Comparison of ENCODE assay signal across 8 cellular contexts in the genomic region with DNA sequence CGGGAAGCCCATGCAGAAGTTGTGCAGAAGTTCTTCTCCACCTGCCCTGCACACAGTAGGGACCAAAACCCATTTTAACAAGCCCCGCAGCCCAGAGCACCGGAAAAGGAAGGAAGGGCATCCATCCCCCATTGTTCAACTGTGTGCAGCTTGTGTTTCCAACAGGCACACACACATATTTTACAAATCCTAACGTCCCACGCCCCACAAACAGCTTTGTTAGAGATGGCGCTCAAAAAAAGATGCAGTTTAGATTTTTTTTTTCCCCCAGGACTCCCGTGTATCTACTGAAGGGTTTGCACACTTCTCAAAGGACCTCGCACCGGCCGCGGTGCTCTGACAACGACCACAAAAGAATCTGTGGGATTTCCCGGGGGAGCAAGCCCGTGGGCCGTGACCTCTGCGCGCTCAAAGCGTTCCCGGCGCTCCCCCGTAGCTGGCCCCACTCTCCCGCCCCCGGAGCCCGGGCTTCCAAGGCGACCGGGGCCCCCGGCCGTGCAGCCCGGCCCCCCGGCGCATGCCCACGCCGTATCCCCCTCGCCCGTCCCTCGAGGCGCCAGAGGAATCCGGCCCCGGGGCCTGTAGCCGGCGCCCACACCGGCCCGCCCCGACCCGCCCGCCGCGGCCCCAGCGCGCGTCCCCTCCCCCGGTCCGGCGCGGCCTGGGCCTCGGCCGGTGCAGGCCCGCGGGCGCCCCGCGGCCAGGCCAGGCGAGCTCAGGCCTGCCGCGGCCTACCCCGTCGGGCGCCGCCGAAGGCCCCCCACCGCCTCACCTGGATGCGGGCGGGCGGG. TPM values are rescaled to one million over a fixed set of nuclear protein-coding genes. Genes with fewer than 3 reads are reported as not detected.
DNase-seq lines count a peak whose midpoint lies in the region; ATAC-seq, FAIRE-seq and TF ChIP-seq lines count a peak whose summit lies in the region.

No MANE protein-coding gene starts in this region.

- TF ChIP-seq POLR2A in GM12878 (IDR thresholded peaks at IDR 0.05; ENCODE audit: low read depth, low read length): no peak; the same call in 1 of the 2 replicates

- H3K36me3 ChIP-seq in Panc1 (ENCODE audit: control insufficient read depth, insufficient read depth, low read length): no peaks in the 10 kb centered on the region; the same call in none of the 2 replicates
- peaks cover 0 to 2% of the 10 kb centered on the region in 2 experiments; a peak in 2 of 4 replicates for H3K36me3 ChIP-seq in GM12878 (ENCODE audit: control insufficient read depth in 2 of 2, insufficient read depth in 2 of 2, low read length in 1 of 2)

- H4K20me1 ChIP-seq in GM12878 (ENCODE audit: control insufficient read depth, insufficient read depth): peaks cover 12% of the 10 kb centered on the region

- H3K9ac ChIP-seq in GM12878 (ENCODE audit: control insufficient read depth, insufficient read depth, low read length): peak overlapping the region; percentile 76

- SMC1A ChIA-PET in GM12878 (lab: Charles Lee; ENCODE audit: uncharacterized antibody, unreplicated experiment): interaction anchor here (1.4 to 5.7 kb wide), 3 partner anchors 24 to 61 kb away, joined by 3 to 29 read pairs (median 3); a partner anchor contains a TSS

- peak; percentile 30 for ATAC-seq in HG02798 (IDR thresholded peaks at IDR 0.05; ENCODE audit: poor library complexity, unreplicated experiment)
- ATAC-seq in Panc1: peak; percentile 58
- no peak for ATAC-seq in GM12878
- ATAC-seq in left colon: peak; percentile 20

- peak overlapping the region; percentile 76 to 81 for H3K4me3 ChIP-seq in Panc1 (ENCODE audit: low read depth in 2 of 2, low read length in 2 of 2)
- H3K4me3 ChIP-seq in GM12878: peak overlapping the region; percentile 92

- H3K27me3 ChIP-seq in Panc1 (ENCODE audit: control insufficient read depth, insufficient read depth, low read length) (no peaks in the 10 kb centered on the region), GM12878 (replicated peaks in 1 of 2; ENCODE audit: control insufficient read depth in 2 of 2, insufficient read depth in 2 of 2, low read length in 1 of 2) (no peaks in the 10 kb centered on the region)

- DNase-seq in NCI-H345 (lab: John Stamatoyannopoulos, UW): peak; percentile 26
- no peak for DNase-seq in NCI-H345 treated with DMSO at 0.1 percent for 48 hours (lab: John Stamatoyannopoulos, UW; ENCODE audit: unreplicated experiment)
- no peak for DNase-seq in Panc1 (ENCODE audit: low read depth, low spot score)
- DNase-seq in GM12878 (ENCODE audit: low read depth, low spot score): no peak
- DNase-seq in left colon: peak in 1 of 2 donors; percentile 29
- DNase-seq in stimulated activated naive CD4-positive, alpha-beta T cell treated with Interleukin-2 at 50 U/mL for 16 hours (lab: John Stamatoyannopoulos, UW): peak; percentile 33
- DNase-seq in hippocampal formation (lab: John Stamatoyannopoulos, UW): no peak

- 2% methylated on average over 31 of the region's 74 CpGs for WGBS in GM12878 (ENCODE audit: insufficient coverage, insufficient replicate concordance, low lambda C conversion rate, missing lambda C conversion rate)

- in situ Hi-C loops in Panc1 (cut with HindIII; ENCODE audit: low pct_unique_long_range_greater_than_20kb, low sequenced_read_pairs): no loop called here
- in situ Hi-C loops in GM12878 (cut with MboI): no loop called here

- H3K9me3 ChIP-seq in Panc1 (ENCODE audit: control insufficient read depth, insufficient read depth, low read depth, low read length) (no peaks in the 10 kb centered on the region), GM12878 (replicated peaks; ENCODE audit: control insufficient read depth, insufficient read depth, low read length) (no peaks in the 10 kb centered on the region)

- TF ChIP-seq EP300 in GM12878 (IDR thresholded peaks at IDR 0.05; ENCODE audit: borderline replicate concordance in 1 of 2, control insufficient read depth in 1 of 2, low read depth in 2 of 2, low read length in 2 of 2): no peak

- intact Hi-C loops in Panc1 (cut with micrococcal nuclease; ENCODE audit: unreplicated experiment) (no loop called here), GM12878 (cut with micrococcal nuclease; ENCODE audit: unreplicated experiment) (loop anchor here (5.0 kb wide), 1 partner anchor 47 kb away; a partner anchor contains a TSS), left colon (cut with DNase I, micrococcal nuclease) (loop anchor here in 1 of 2 donors (5.0 kb wide), 1 partner anchor 58 kb away; no protein-coding TSS in a partner anchor)

- no peak for TF ChIP-seq RAD21 in GM12878 (IDR thresholded peaks at IDR 0.05; ENCODE audit: insufficient read depth, low read depth, low read length)

- H2AFZ ChIP-seq in GM12878 (ENCODE audit: control insufficient read depth, low read depth, low read length): no peak overlapping the region; the same call in 1 of the 2 replicates

- no peak for TF ChIP-seq CTCF in Panc1 (IDR thresholded peaks at IDR 0.05)
- no peak for TF ChIP-seq CTCF in GM12878 (IDR thresholded peaks at IDR 0.05 in 2 of 3, conservative IDR thresholded peaks at IDR 0.05 in 1 of 3; ENCODE audit: control insufficient read depth in 2 of 3, extremely low read depth in 1 of 3, insufficient read depth in 1 of 3, low read depth in 3 of 3, low read length in 3 of 3)

- H3K79me2 ChIP-seq in GM12878 (ENCODE audit: control insufficient read depth, insufficient read depth, low read length): peaks cover 62% of the 10 kb centered on the region

- no peak for FAIRE-seq in GM12878 (lab: Jason Lieb, UNC)

- H3K27ac ChIP-seq in Panc1 (ENCODE audit: low read length) (peak overlapping the region; percentile 78), GM12878 (ENCODE audit: control insufficient read depth, insufficient read depth) (peak overlapping the region; percentile 69)

- H3K4me1 ChIP-seq in Panc1 (ENCODE audit: control insufficient read depth, insufficient read depth, low read length) (peaks cover 30% of the 10 kb centered on the region), GM12878 (ENCODE audit: control insufficient read depth, insufficient read depth, low read length) (peaks cover 23% of the 10 kb centered on the region)

- CTCF ChIA-PET in Panc1 (lab: Charles Lee): no interaction called here
- CTCF ChIA-PET in GM12878 (lab: Yijun Ruan, JAX): interaction anchor here (0.6 to 7.8 kb wide), 4 partner anchors 10 to 509 kb away, joined by 3 to 55 read pairs (median 4); a partner anchor contains a TSS

- POLR2A ChIA-PET in Panc1 (lab: Charles Lee): no interaction called here
- POLR2A ChIA-PET in GM12878 (lab: Charles Lee): interaction anchor here (0.5 to 1.0 kb wide), 2 partner anchors 13 to 161 kb away, joined by 3 read pairs; no protein-coding TSS in a partner anchor

- BruUV-seq in Panc1 (replicated peaks; lab: Mats Ljungman, UMichigan) (no TSS peak), GM12878 (replicated peaks; lab: Mats Ljungman, UMichigan) (no TSS peak)

- peak overlapping the region; percentile 85 for H3K4me2 ChIP-seq in GM12878 (ENCODE audit: control insufficient read depth, insufficient read depth)

- RAD21 ChIA-PET in GM12878 (lab: Charles Lee; ENCODE audit: unreplicated experiment): interaction anchor here (0.6 to 3.0 kb wide), 2 partner anchors 59 to 61 kb away, joined by 3 to 16 read pairs; a partner anchor contains a TSS

TF ChIP-seq in GM12878, 131 proteins besides CTCF, POLR2A, EP300 and RAD21 (continues in another document):
- no peak for TF ChIP-seq WRNIP1 (IDR thresholded peaks at IDR 0.05; ENCODE audit: borderline replicate concordance, low read depth, low read length)
- TF ChIP-seq STAT3 (IDR thresholded peaks at IDR 0.05; ENCODE audit: low read depth, low read length): no peak
- TF ChIP-seq ZNF207 (IDR thresholded peaks at IDR 0.05; ENCODE audit: borderline replicate concordance): no peak
- TF ChIP-seq MEF2B (IDR thresholded peaks at IDR 0.05; ENCODE audit: partially characterized antibody, poor library complexity, severe bottlenecking): peak; percentile 57

RNA-seq across cellular contexts. Expression of a gene that starts 0.5 kb away (rescaled TPM):
- 123 TPM for total RNA-seq in Panc1 (2021; ENCODE audit: unreplicated experiment)
- polyA plus RNA-seq in Panc1 (2012; ENCODE audit: insufficient read length): 86.6 TPM
- total RNA-seq in GM12878 (2013; cell fraction: nucleolus; rRNA removed): 21.0 TPM in 2 replicates
- total RNA-seq in GM12878 (2014; rRNA removed): 48.6 and 50.8 TPM in 2 replicates
- total RNA-seq in GM12878 (2014; rRNA removed; fragmentation: Illumina TruSeq; extraction: Trizol): 62.6 and 72.5 TPM in 2 replicates
- total RNA-seq in GM12878 (2021): 152 and 155 TPM in 2 replicates
- 28.8 TPM for polyA plus RNA-seq in GM12878 (2011; ENCODE audit: low read depth)
- polyA plus RNA-seq in GM12878 (2011; rRNA removed): 56.8 and 68.2 TPM in 2 replicates
- polyA plus RNA-seq in GM12878 (2011; cell fraction: cytosol; rRNA removed): 81.7 and 93.7 TPM in 2 replicates
- 45.9 and 67.9 TPM in 2 replicates for polyA plus RNA-seq in GM12878 (2011; cell fraction: nucleus; rRNA removed)
- 43.1 and 57.4 TPM in 2 replicates for polyA plus RNA-seq in GM12878 (2012)
- polyA plus RNA-seq in GM12878 (2014; fragmentation: Illumina TruSeq; extraction: Trizol): 84.5 and 112 TPM in 2 replicates
- polyA plus RNA-seq in GM12878 (2014; fragmentation: Nextera tagmentation; extraction: Ambion mirVana): 10 to 100 TPM in 1 of 2 experiments, 1 to 10 TPM in 1; 7.4 to 12.9 TPM
- 86.8 and 102 TPM in 2 replicates for polyA plus RNA-seq in GM12878 (2014; rRNA removed)
- 100 to 1,000 TPM in 1 of 2 experiments, 10 to 100 TPM in 1; 33.4 to 138 TPM for polyA plus RNA-seq in GM12878 (2016; fragmentation: Nextera tagmentation; extraction: Ambion mirVana)
- polyA minus RNA-seq in GM12878 (2011; rRNA and poly(A)+ RNA removed): 55.2 and 70.5 TPM in 2 replicates
- 29.3 and 37.1 TPM in 2 replicates for polyA minus RNA-seq in GM12878 (2011; cell fraction: cytosol; rRNA and poly(A)+ RNA removed)
- 4.2 and 10.9 TPM in 2 replicates for polyA minus RNA-seq in GM12878 (2011; cell fraction: nucleus; rRNA and poly(A)+ RNA removed)
- 10 to 100 TPM; 49.2 to 61.4 TPM for total RNA-seq in left colon

RNA-seq across cellular contexts. Expression of a gene that starts 47.6 kb away (rescaled TPM):
- total RNA-seq in Panc1 (2021; ENCODE audit: unreplicated experiment): not detected
- not detected for polyA plus RNA-seq in Panc1 (2012; ENCODE audit: insufficient read length)
- not detected in 2 replicates for total RNA-seq in GM12878 (2013; cell fraction: nucleolus; rRNA removed)
- 7.1 and 9.7 TPM in 2 replicates for total RNA-seq in GM12878 (2014; rRNA removed)
- total RNA-seq in GM12878 (2014; rRNA removed; fragmentation: Illumina TruSeq; extraction: Trizol): 6.6 and 7.3 TPM in 2 replicates
- total RNA-seq in GM12878 (2021): 10.4 and 11.3 TPM in 2 replicates
- 2.6 TPM for polyA plus RNA-seq in GM12878 (2011; ENCODE audit: low read depth)
- polyA plus RNA-seq in GM12878 (2011; rRNA removed): 0.35 and 0.53 TPM in 2 replicates
- polyA plus RNA-seq in GM12878 (2011; cell fraction: cytosol; rRNA removed): 0.72 and 0.93 TPM in 2 replicates
- polyA plus RNA-seq in GM12878 (2011; cell fraction: nucleus; rRNA removed): 0.43 and 0.53 TPM in 2 replicates
- polyA plus RNA-seq in GM12878 (2012): 3.9 and 4.3 TPM in 2 replicates
- polyA plus RNA-seq in GM12878 (2014; fragmentation: Illumina TruSeq; extraction: Trizol): 9.3 and 11.9 TPM in 2 replicates
- polyA plus RNA-seq in GM12878 (2014; fragmentation: Nextera tagmentation; extraction: Ambion mirVana): 1 to 10 TPM; 3.7 to 5.0 TPM
- polyA plus RNA-seq in GM12878 (2014; rRNA removed): 12.0 and 13.2 TPM in 2 replicates
- 1 to 10 TPM; 6.8 to 9.3 TPM for polyA plus RNA-seq in GM12878 (2016; fragmentation: Nextera tagmentation; extraction: Ambion mirVana)
- 0.37 and 0.62 TPM in 2 replicates for polyA minus RNA-seq in GM12878 (2011; rRNA and poly(A)+ RNA removed)
- not detected in 2 replicates for polyA minus RNA-seq in GM12878 (2011; cell fraction: cytosol; rRNA and poly(A)+ RNA removed)
- not detected in 2 replicates for polyA minus RNA-seq in GM12878 (2011; cell fraction: nucleus; rRNA and poly(A)+ RNA removed)
- not detected for total RNA-seq in left colon

Comparison
In these comparisons a context has a peak if more than half of its experiments do, and no peak if none do; other contexts are left out.
1. DNase-seq: peak in NCI-H345 (single experiment) and stimulated activated naive CD4-positive, alpha-beta T cell treated with Interleukin-2 at 50 U/mL for 16 hours (single experiment); none in NCI-H345 treated with DMSO at 0.1 percent for 48 hours (single experiment), Panc1 (single experiment), GM12878 (single experiment) and hippocampal formation (0 of 2).